In genomic region chr17:61832463-61832862, GRCh38 we compare ENCODE assay signal across 30 cellular contexts.
"Had no signal": no experiment of that assay in that cellular context is flagged by ENCODE, and none has a peak within 500 bp of the region (broad histone marks: within the 10 kb centered on the region; RNA-seq: fewer than 3 reads in every experiment).

No MANE protein-coding gene starts in this region.

- H3K27ac ChIP-seq: left lung, lower lobe of right lung, pancreas, prostate gland, skin epidermis, stomach, testis, thyroid gland, transverse colon, upper lobe of left lung, vagina had no signal

- H3K27me3 Mint-ChIP-seq: naive B cell; stimulated activated naive B cell treated with anti-CD40 and anti-IgM and Interleukin-4, amounts not matched to agents 10 μg/mL and 1 μg/mL and 100 μg/mL, for 72 hours had no signal

- H3K9me3 Mint-ChIP-seq: immature natural killer cell; natural killer cell; stimulated activated naive B cell treated with anti-CD40 and anti-IgM and Interleukin-4, amounts not matched to agents 10 μg/mL and 1 μg/mL and 100 μg/mL, for 72 hours had no signal

- H3K27ac Mint-ChIP-seq: immature natural killer cell; mesothelial cell of epicardium; naive B cell; natural killer cell; stimulated activated naive B cell treated with anti-CD40 and anti-IgM and Interleukin-4, amounts not matched to agents 10 μg/mL and 1 μg/mL and 100 μg/mL, for 72 hours had no signal

- H3K4me3 Mint-ChIP-seq: immature natural killer cell; mesothelial cell of epicardium; naive B cell; natural killer cell; stimulated activated naive B cell treated with anti-CD40 and anti-IgM and Interleukin-4, amounts not matched to agents 10 μg/mL and 1 μg/mL and 100 μg/mL, for 72 hours had no signal

- H3K9me3 ChIP-seq: left lung, lower lobe of right lung, pancreas, prostate gland, testis, thyroid gland, transverse colon, upper lobe of left lung, vagina had no signal

- ATAC-seq: left colon; left lung; lower lobe of right lung; natural killer cell; pancreas; right cardiac atrium; sciatic nerve; stimulated activated naive B cell treated with anti-CD40 and anti-IgM and Interleukin-4, amounts not matched to agents 10 μg/mL and 1 μg/mL and 100 μg/mL, for 72 hours; stimulated activated naive CD8-positive, alpha-beta T cell treated with anti-CD3 and anti-CD28 coated beads, Interleukin-15, Interleukin-2, amounts not matched to agents 100 U/mL and 50 U/mL, for 24 hours had no signal

- H3K4me1 Mint-ChIP-seq: immature natural killer cell; natural killer cell; stimulated activated naive B cell treated with anti-CD40 and anti-IgM and Interleukin-4, amounts not matched to agents 10 μg/mL and 1 μg/mL and 100 μg/mL, for 72 hours had no signal

- FAIRE-seq: islet of Langerhans, kidney, pancreas had no signal

- H3K36me3 Mint-ChIP-seq: naive B cell; natural killer cell; stimulated activated naive B cell treated with anti-CD40 and anti-IgM and Interleukin-4, amounts not matched to agents 10 μg/mL and 1 μg/mL and 100 μg/mL, for 72 hours had no signal

- H3K27me3 ChIP-seq: left lung, pancreas, stomach, testis, thyroid gland, transverse colon, upper lobe of left lung, vagina had no signal

- H3K4me3 ChIP-seq: left lung, lower lobe of right lung, pancreas, prostate gland, skin epidermis, stomach, testis, thyroid gland, transverse colon, upper lobe of left lung, vagina had no signal

- DNase-seq: hypothalamus; immature natural killer cell; kidney; left colon; left lung; lower lobe of right lung; mesendoderm; naive B cell; natural killer cell; pancreas; posterior cingulate gyrus; retina; right cardiac atrium; stimulated activated CD4-positive, alpha-beta T cell treated with anti-CD3 and anti-CD28 coated beads, Interleukin-12 subunit alpha, Interleukin-12 subunit beta, amount 100 ng/mL, for 4 hours; stimulated activated CD4-positive, alpha-beta T cell treated with anti-CD3 and anti-CD28 coated beads, Interleukin-15, amount 100 ng/mL, for 24 hours; stimulated activated CD4-positive, alpha-beta T cell treated with anti-CD3 and anti-CD28 coated beads, Interleukin-2, amount 100 ng/mL, for 24 hours; stimulated activated CD4-positive, alpha-beta T cell treated with anti-CD3 and anti-CD28 coated beads, Interleukin-4, amount 100 ng/mL, for 1 hour; stimulated activated naive B cell treated with anti-CD40 and anti-IgM and Interleukin-4, amounts not matched to agents 10 μg/mL and 1 μg/mL and 100 μg/mL, for 72 hours; stimulated activated naive CD8-positive, alpha-beta T cell treated with anti-CD3 and anti-CD28 coated beads, Interleukin-15, Interleukin-2, amounts not matched to agents 100 U/mL and 50 U/mL, for 24 hours; stomach; testis; thyroid gland; transverse colon; upper lobe of left lung had no signal

- H3K4me1 ChIP-seq: left lung, lower lobe of right lung, pancreas, prostate gland, stomach, testis, thyroid gland, transverse colon, upper lobe of left lung, vagina had no signal

- H3K36me3 ChIP-seq: left lung, lower lobe of right lung, pancreas, prostate gland, stomach, thyroid gland, transverse colon, upper lobe of left lung, vagina had no signal
